In the genomic region with DNA sequence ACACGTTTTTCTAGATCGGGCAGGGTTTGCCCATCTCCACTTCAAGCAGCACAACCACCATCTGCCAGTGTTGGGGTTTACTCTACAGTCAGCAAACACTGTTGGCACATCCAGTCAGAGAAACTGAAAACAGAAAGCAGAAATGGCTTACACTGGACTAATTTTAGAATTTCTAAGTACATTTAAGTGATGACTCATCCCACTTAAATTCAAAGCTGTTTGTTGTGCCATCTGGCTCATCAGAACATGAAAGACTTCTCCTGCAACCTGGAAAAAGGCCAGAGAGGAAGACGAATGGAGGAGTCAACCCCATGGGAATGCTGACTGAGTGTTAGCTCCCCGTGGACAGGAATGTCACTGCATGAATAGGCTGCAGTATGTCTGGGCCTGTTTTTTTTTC, we compare ENCODE assay signal across 8 cellular contexts. TPM values are rescaled to one million over a fixed set of nuclear protein-coding genes. Genes with fewer than 3 reads are reported as not detected.
A peak's percentile ranks its signal among the peaks of the same experiment; 100 is the strongest.
DNase-seq lines count a peak whose midpoint lies in the region; ATAC-seq, FAIRE-seq and TF ChIP-seq lines count a peak whose summit lies in the region.

No MANE protein-coding gene starts in this region.

- 23 to 31% methylated on average over 4 of the region's 4 CpGs for WGBS in pancreas, 2 donors

- DNase-seq in AG20443 (ENCODE audit: low spot score) (peak; percentile 86), NAMALWA (ENCODE audit: low spot score) (peak; percentile 75), SKM-1 treated with dmso at 0.1 percent for 144 hours (lab: John Stamatoyannopoulos, UW; ENCODE audit: unreplicated experiment) (peak; percentile 72), fibroblast of mammary gland (ENCODE audit: low read depth) (peak; percentile 98), pancreas (peak in 3 of 6 donors; percentile 11 to 39 (median 16))
- no peak for DNase-seq in activated CD8-positive, alpha-beta memory T cell treated with anti-CD3 and anti-CD28 coated beads, Interleukin-2, amount 50 U/mL, for 4 hours

- no peak overlapping the region for H3K27ac ChIP-seq in pancreas

- H3K9me3 ChIP-seq in pancreas: no peaks in the 10 kb centered on the region

- no peaks in the 10 kb centered on the region for H3K27me3 ChIP-seq in pancreas

- TF ChIP-seq CTCF in fibroblast of mammary gland (conservative IDR thresholded peaks at IDR 0.05; ENCODE audit: control insufficient read depth, insufficient read depth, low read depth, low read length) (peak; percentile 25), pancreas (IDR thresholded peaks at IDR 0.05) (no peak)

- no peaks in the 10 kb centered on the region for H3K36me3 ChIP-seq in pancreas

- intact Hi-C loops in pancreas (cut with DNase I): no loop called here

- H3K4me3 ChIP-seq in fibroblast of mammary gland (ENCODE audit: control insufficient read depth, low read depth, low read length) (no peak overlapping the region), pancreas (no peak overlapping the region)

- H3K4me1 ChIP-seq in pancreas: no peaks in the 10 kb centered on the region

- no peak for FAIRE-seq in pancreas (lab: Jason Lieb, UNC)

- ATAC-seq in GM18511 (IDR thresholded peaks at IDR 0.05; ENCODE audit: unreplicated experiment): peak; percentile 90
- peak; percentile 86 for ATAC-seq in HG02798 (IDR thresholded peaks at IDR 0.05; ENCODE audit: poor library complexity, unreplicated experiment)
- ATAC-seq in pancreas: peak in 3 of 4 donors; percentile 78 to 93 (median 87)

RNA-seq across cellular contexts. Expression of a gene that starts 21.8 kb away (rescaled TPM):
- under 1 TPM in 2 of 6 donors, not detected in 4; 0.28 to 0.38 TPM for total RNA-seq in pancreas
- polyA plus RNA-seq in pancreas: 1 to 10 TPM; 1.7 to 2.0 TPM

RNA-seq across cellular contexts. Expression of a gene that starts 30.3 kb away (rescaled TPM):
- total RNA-seq in pancreas: under 1 TPM in 1 of 6 donors, not detected in 5; 0.28 TPM
- polyA plus RNA-seq in pancreas: under 1 TPM; 0.46 to 0.75 TPM
